Comparison of ENCODE assay signal across 26 cellular contexts in genomic region chr1:79556189-79556588, GRCh38.
"Had no signal": no experiment of that assay in that cellular context is flagged by ENCODE, and none has a peak within 500 bp of the region (broad histone marks: within the 10 kb centered on the region; RNA-seq: fewer than 3 reads in every experiment).

No MANE protein-coding gene starts in this region.

- H3K4me1 Mint-ChIP-seq: activated CD4-positive, alpha-beta memory T cell treated with anti-CD3 and anti-CD28 coated beads, Interleukin-2, amount 10 ng/mL, durations not matched to agents 7 days and 5 days; activated CD4-positive, alpha-beta T cell treated with anti-CD3 and anti-CD28 coated beads, Interleukin-2, amount 10 ng/mL, durations not matched to agents 7 days and 5 days; activated T-helper 17 cell treated with anti-CD3 and anti-CD28 coated beads, Interleukin-2, amount 50 U/mL, for 72 hours; nephron; WTC11 had no signal

- H3K4me3 ChIP-seq: esophagus squamous epithelium, gastrocnemius medialis, right lobe of liver, tibial nerve had no signal

- H3K36me3 ChIP-seq: brain microvascular endothelial cell, esophagus squamous epithelium, gastrocnemius medialis, neutrophil, right lobe of liver, tibial nerve had no signal

- H3K27ac ChIP-seq: brain microvascular endothelial cell, epithelial cell of prostate, esophagus squamous epithelium, gastrocnemius medialis, neutrophil, right lobe of liver, tibial nerve had no signal

- H3K9me3 ChIP-seq: gastrocnemius medialis, neutrophil, right lobe of liver had no signal

- DNase-seq: activated CD4-positive, alpha-beta memory T cell treated with anti-CD3 and anti-CD28 coated beads, Interleukin-2, amount 10 ng/mL, durations not matched to agents 7 days and 5 days; activated CD4-positive, alpha-beta T cell treated with anti-CD3 and anti-CD28 coated beads for 1 hour; activated CD4-positive, alpha-beta T cell treated with anti-CD3 and anti-CD28 coated beads, Interleukin-2, amount 10 ng/mL, durations not matched to agents 7 days and 5 days; activated CD8-positive, alpha-beta memory T cell treated with anti-CD3 and anti-CD28 coated beads, Interleukin-2, amount 50 U/mL, for 48 hours; activated gamma-delta T cell treated with Interleukin-2 at 50 U/mL for 16 hours; activated naive CD4-positive, alpha-beta T cell treated with anti-CD3 and anti-CD28 coated beads, Interleukin-2, amount 50 U/mL, for 16 hours; activated T-cell treated with anti-CD3 and anti-CD28 coated beads, Interleukin-2, amount 50 U/mL, for 4 hours; amniotic stem cell; brain microvascular endothelial cell; cortex of kidney; esophagus squamous epithelium; gastrocnemius medialis; head of caudate nucleus; hippocampal formation; left cardiac atrium; left ventricle myocardium superior; right lobe of liver; stimulated activated CD4-positive, alpha-beta T cell treated with anti-CD3 and anti-CD28 coated beads, Interleukin-2, amount 100 ng/mL, for 48 hours; stimulated activated naive CD4-positive, alpha-beta T cell treated with Interleukin-2 at 50 U/mL for 16 hours; T-helper 2 cell had no signal

- H3K4me1 ChIP-seq: esophagus squamous epithelium, gastrocnemius medialis, right lobe of liver, tibial nerve had no signal

- H3K27me3 ChIP-seq: brain microvascular endothelial cell, esophagus squamous epithelium, gastrocnemius medialis, neutrophil, right lobe of liver, tibial nerve had no signal

- H3K27me3 Mint-ChIP-seq: activated CD4-positive, alpha-beta memory T cell treated with anti-CD3 and anti-CD28 coated beads, Interleukin-2, amount 10 ng/mL, durations not matched to agents 7 days and 5 days; activated CD4-positive, alpha-beta T cell treated with anti-CD3 and anti-CD28 coated beads, Interleukin-2, amount 10 ng/mL, durations not matched to agents 7 days and 5 days; activated T-helper 17 cell treated with anti-CD3 and anti-CD28 coated beads, Interleukin-2, amount 50 U/mL, for 72 hours had no signal

- H3K4me3 Mint-ChIP-seq: activated CD4-positive, alpha-beta memory T cell treated with anti-CD3 and anti-CD28 coated beads, Interleukin-2, amount 10 ng/mL, durations not matched to agents 7 days and 5 days; activated CD4-positive, alpha-beta T cell treated with anti-CD3 and anti-CD28 coated beads, Interleukin-2, amount 10 ng/mL, durations not matched to agents 7 days and 5 days; activated T-cell treated with anti-CD3 and anti-CD28 coated beads, Interleukin-2, amount 50 U/mL, for 4 hours; activated T-helper 17 cell treated with anti-CD3 and anti-CD28 coated beads, Interleukin-2, amount 50 U/mL, for 72 hours; nephron; WTC11 had no signal

- ATAC-seq: activated T-cell treated with anti-CD3 and anti-CD28 coated beads, Interleukin-2, amount 50 U/mL, for 4 hours; activated T-helper 17 cell treated with anti-CD3 and anti-CD28 coated beads, Interleukin-2, amount 50 U/mL, for 72 hours; gastrocnemius medialis; left cardiac atrium; left ventricle myocardium superior; right lobe of liver; WTC11 had no signal

- H3K27ac Mint-ChIP-seq: activated CD4-positive, alpha-beta memory T cell treated with anti-CD3 and anti-CD28 coated beads, Interleukin-2, amount 10 ng/mL, durations not matched to agents 7 days and 5 days; activated CD4-positive, alpha-beta T cell treated with anti-CD3 and anti-CD28 coated beads, Interleukin-2, amount 10 ng/mL, durations not matched to agents 7 days and 5 days; activated T-helper 17 cell treated with anti-CD3 and anti-CD28 coated beads, Interleukin-2, amount 50 U/mL, for 72 hours; nephron; WTC11 had no signal
